ENCODE assay signal across 15 cellular contexts in genomic region chr3:26376131-26376530, GRCh38.
DNase-seq lines count a peak whose midpoint lies in the region; ATAC-seq and TF ChIP-seq lines count a peak whose summit lies in the region.
"Had no signal": no experiment of that assay in that cellular context is flagged by ENCODE, and none has a peak within 500 bp of the region (broad histone marks: within the 10 kb centered on the region; RNA-seq: fewer than 3 reads in every experiment).

No MANE protein-coding gene starts in this region.

- peaks cover 0 to 2% of the 10 kb centered on the region in 2 donors for H3K4me1 ChIP-seq in neuronal stem cell (ENCODE audit: control insufficient read depth in 2 of 2, insufficient read depth in 1 of 2, low read depth in 1 of 2, low read length in 2 of 2)
- H3K4me1 ChIP-seq: BLaER1 treated with 17β-estradiol and CSF1 and Interleukin-3, amounts not matched to agents 10 nM and 100 nM; HAP-1 had no signal

- no peak overlapping the region for H2BK120ac ChIP-seq in neuronal stem cell (ENCODE audit: low read depth, low read length)

- no peak overlapping the region for H4K8ac ChIP-seq in neuronal stem cell (ENCODE audit: low read depth, low read length)

- H2BK12ac ChIP-seq in neuronal stem cell (ENCODE audit: low read length) = no peak overlapping the region

- H3K4me3 ChIP-seq in neuronal stem cell (ENCODE audit: low read length in 2 of 2) = no peak overlapping the region
- H3K4me3 ChIP-seq: BLaER1 treated with 17β-estradiol and CSF1 and Interleukin-3, amounts not matched to agents 10 nM and 100 nM; HAP-1 had no signal

- no peaks in the 10 kb centered on the region for H3K9me3 ChIP-seq in neuronal stem cell (replicated peaks in 1 of 2; ENCODE audit: control insufficient read depth in 2 of 2, insufficient read depth in 1 of 2, low read depth in 1 of 2, low read length in 2 of 2)
- H3K9me3 ChIP-seq: BLaER1 treated with 17β-estradiol and CSF1 and Interleukin-3, amounts not matched to agents 10 nM and 100 nM; HAP-1 had no signal

- no peaks in the 10 kb centered on the region for H3K79me1 ChIP-seq in neuronal stem cell (ENCODE audit: low read depth, low read length)

- H3K14ac ChIP-seq in neuronal stem cell (ENCODE audit: low read length) = no peak overlapping the region

- TF ChIP-seq CTCF in brain (conservative IDR thresholded peaks at IDR 0.05) (no peak), osteocyte (IDR thresholded peaks at IDR 0.05) (no peak)

- no peak overlapping the region for H2BK15ac ChIP-seq in neuronal stem cell (ENCODE audit: low read length)

- H4K91ac ChIP-seq in neuronal stem cell (ENCODE audit: low read depth, low read length, poor library complexity) = no peak overlapping the region

- ATAC-seq in GM18519 (IDR thresholded peaks at IDR 0.05; ENCODE audit: low FRiP score, unreplicated experiment) (no peak), GM21619 (IDR thresholded peaks at IDR 0.05; ENCODE audit: unreplicated experiment) (no peak)

- no peak overlapping the region for H2AK5ac ChIP-seq in neuronal stem cell (ENCODE audit: low read depth, low read length)

- no peak overlapping the region for H2BK5ac ChIP-seq in neuronal stem cell (ENCODE audit: low read length)

- H3K4me1 Mint-ChIP-seq in brain (peaks cover 10% of the 10 kb centered on the region), osteocyte (ENCODE audit: unreplicated experiment) (no peaks in the 10 kb centered on the region)
- no peaks in the 10 kb centered on the region for H3K4me1 Mint-ChIP-seq in activated CD4-positive, alpha-beta T cell treated with anti-CD3 and anti-CD28 coated beads, Interleukin-2, amount 10 ng/mL, durations not matched to agents 24 days and 14 days
- H3K4me1 Mint-ChIP-seq: CD4-positive, CD25-positive, alpha-beta regulatory T cell; IgD-negative memory B cell had no signal

- H3K4me3 Mint-ChIP-seq in brain = no peak overlapping the region
- no peak overlapping the region for H3K4me3 Mint-ChIP-seq in osteocyte (ENCODE audit: unreplicated experiment)
- no peak overlapping the region for H3K4me3 Mint-ChIP-seq in activated CD4-positive, alpha-beta T cell treated with anti-CD3 and anti-CD28 coated beads, Interleukin-2, amount 10 ng/mL, durations not matched to agents 24 days and 14 days
- H3K4me3 Mint-ChIP-seq: CD4-positive, CD25-positive, alpha-beta regulatory T cell; IgD-negative memory B cell had no signal

- no peak overlapping the region for H3K23ac ChIP-seq in neuronal stem cell (ENCODE audit: low read depth, low read length, poor library complexity)

- H3K27ac ChIP-seq in neuronal stem cell (replicated peaks; ENCODE audit: low read length) = no peak overlapping the region
- H3K27ac ChIP-seq: 22Rv1; BLaER1 treated with 17β-estradiol and CSF1 and Interleukin-3, amounts not matched to agents 10 nM and 100 nM had no signal

- peaks cover 3% of the 10 kb centered on the region for H3K27me3 Mint-ChIP-seq in brain
- H3K27me3 Mint-ChIP-seq in osteocyte (ENCODE audit: unreplicated experiment) = no peaks in the 10 kb centered on the region
- no peaks in the 10 kb centered on the region for H3K27me3 Mint-ChIP-seq in activated CD4-positive, alpha-beta T cell treated with anti-CD3 and anti-CD28 coated beads, Interleukin-2, amount 10 ng/mL, durations not matched to agents 24 days and 14 days
- H3K27me3 Mint-ChIP-seq: CD4-positive, CD25-positive, alpha-beta regulatory T cell; IgD-negative memory B cell had no signal

- no peaks in the 10 kb centered on the region for H3K9me3 Mint-ChIP-seq in brain
- no peaks in the 10 kb centered on the region for H3K9me3 Mint-ChIP-seq in osteocyte (ENCODE audit: unreplicated experiment)
- no peaks in the 10 kb centered on the region for H3K9me3 Mint-ChIP-seq in activated CD4-positive, alpha-beta T cell treated with anti-CD3 and anti-CD28 coated beads, Interleukin-2, amount 10 ng/mL, durations not matched to agents 24 days and 14 days

- no peaks in the 10 kb centered on the region for H3K36me3 ChIP-seq in neuronal stem cell (replicated peaks in 1 of 2; ENCODE audit: control insufficient read depth in 2 of 2, insufficient read depth in 2 of 2, low read length in 2 of 2)
- H3K36me3 ChIP-seq: BLaER1 treated with 17β-estradiol and CSF1 and Interleukin-3, amounts not matched to agents 10 nM and 100 nM; HAP-1 had no signal

- H2AFZ ChIP-seq in neuronal stem cell (ENCODE audit: low read length) = no peak overlapping the region

- WGBS in neuronal stem cell (ENCODE audit: extremely low coverage in 2 of 2, insufficient read length in 2 of 2, insufficient replicate concordance in 1 of 2), 2 donors = no CpG with 5 or more reads among the region's 1 CpG

- intact Hi-C loops in activated CD4-positive, alpha-beta T cell treated with anti-CD3 and anti-CD28 coated beads, Interleukin-2, amount 10 ng/mL, durations not matched to agents 24 days and 14 days (cut with micrococcal nuclease) = no loop called here

- H3K4me2 ChIP-seq in neuronal stem cell (ENCODE audit: insufficient read depth, low read length, poor library complexity, severe bottlenecking) = no peak overlapping the region
- H3K4me2 ChIP-seq: BLaER1 treated with 17β-estradiol and CSF1 and Interleukin-3, amounts not matched to agents 10 nM and 100 nM had no signal

- peak; percentile 13 for DNase-seq in Ammon's horn (ENCODE audit: low spot score)
- DNase-seq in globus pallidus (ENCODE audit: low spot score) = peak; percentile 28
- peak; percentile 20 for DNase-seq in neuronal stem cell (ENCODE audit: low spot score)
- no peak for DNase-seq in osteocyte (ENCODE audit: extremely low spot score, unreplicated experiment)
- DNase-seq in activated CD4-positive, alpha-beta T cell treated with anti-CD3 and anti-CD28 coated beads, Interleukin-2, amount 10 ng/mL, durations not matched to agents 24 days and 14 days = no peak
- DNase-seq: AML-193; CD4-positive, CD25-positive, alpha-beta regulatory T cell; DMS53 had no signal

- no peak overlapping the region for H3K9ac ChIP-seq in neuronal stem cell (ENCODE audit: low read depth, low read length, poor library complexity)
- H3K9ac ChIP-seq: BLaER1 treated with 17β-estradiol and CSF1 and Interleukin-3, amounts not matched to agents 10 nM and 100 nM had no signal

- H3K27ac Mint-ChIP-seq in brain = peak overlapping the region in 4 of 5 experiments; percentile 2 to 92 (median 14)
- H3K27ac Mint-ChIP-seq in osteocyte (ENCODE audit: unreplicated experiment) = no peak overlapping the region
- no peak overlapping the region for H3K27ac Mint-ChIP-seq in activated CD4-positive, alpha-beta T cell treated with anti-CD3 and anti-CD28 coated beads, Interleukin-2, amount 10 ng/mL, durations not matched to agents 24 days and 14 days
- H3K27ac Mint-ChIP-seq: CD4-positive, CD25-positive, alpha-beta regulatory T cell; IgD-negative memory B cell had no signal

- H3K18ac ChIP-seq in neuronal stem cell (ENCODE audit: low read length) = no peak overlapping the region

- H3K4ac ChIP-seq in neuronal stem cell (ENCODE audit: low read length) = no peak overlapping the region

- H3K36me3 Mint-ChIP-seq in brain (no peaks in the 10 kb centered on the region), osteocyte (ENCODE audit: unreplicated experiment) (no peaks in the 10 kb centered on the region)
- no peaks in the 10 kb centered on the region for H3K36me3 Mint-ChIP-seq in activated CD4-positive, alpha-beta T cell treated with anti-CD3 and anti-CD28 coated beads, Interleukin-2, amount 10 ng/mL, durations not matched to agents 24 days and 14 days (ENCODE audit: low read depth)
- H3K36me3 Mint-ChIP-seq: CD4-positive, CD25-positive, alpha-beta regulatory T cell; IgD-negative memory B cell had no signal

- H3K27me3 ChIP-seq in neuronal stem cell (ENCODE audit: control insufficient read depth in 3 of 3, insufficient read depth in 3 of 3, low read depth in 1 of 3, low read length in 3 of 3) = no peaks in the 10 kb centered on the region
- H3K27me3 ChIP-seq: BLaER1 treated with 17β-estradiol and CSF1 and Interleukin-3, amounts not matched to agents 10 nM and 100 nM had no signal

Comparison
In these comparisons a context has a peak if more than half of its experiments do, and no peak if none do; other contexts are left out.
1. DNase-seq: peak in Ammon's horn (single experiment), globus pallidus (single experiment) and neuronal stem cell (single experiment); none in osteocyte (single experiment) and activated CD4-positive, alpha-beta T cell treated with anti-CD3 and anti-CD28 coated beads, Interleukin-2, amount 10 ng/mL, durations not matched to agents 24 days and 14 days (single experiment).
2. H3K27ac Mint-ChIP-seq: peak in brain (4 of 5); none in osteocyte (single experiment) and activated CD4-positive, alpha-beta T cell treated with anti-CD3 and anti-CD28 coated beads, Interleukin-2, amount 10 ng/mL, durations not matched to agents 24 days and 14 days (single experiment).